19 cellular contexts compared by ENCODE assay signal in genomic region chr17:66555605-66556004, GRCh38.
"Had no signal": no experiment of that assay in that cellular context is flagged by ENCODE, and none has a peak within 500 bp of the region (broad histone marks: within the 10 kb centered on the region; RNA-seq: fewer than 3 reads in every experiment).

No MANE protein-coding gene starts in this region.

- H2AFZ ChIP-seq: hepatocyte, parathyroid adenoma had no signal

- H3K27me3 ChIP-seq: esophagus squamous epithelium, hepatocyte, right lobe of liver, suprapubic skin, thyroid gland had no signal

- H3K4me3 ChIP-seq: esophagus squamous epithelium, hepatocyte, prostate gland, right lobe of liver, suprapubic skin, thyroid gland had no signal

- H3K79me2 ChIP-seq: hepatocyte, parathyroid adenoma had no signal

- H3K9me3 Mint-ChIP-seq: stimulated activated effector memory CD8-positive, alpha-beta T cell treated with anti-CD3 and anti-CD28 coated beads, Interleukin-12 subunit alpha, Interleukin-12 subunit beta, amount 100 ng/mL, for 72 hours; type B pancreatic cell had no signal

- DNase-seq: esophagus squamous epithelium; foreskin melanocyte; kidney; occipital lobe; retina; right lobe of liver; stimulated activated CD4-positive, alpha-beta T cell treated with anti-CD3 and anti-CD28 coated beads, Interleukin-4, amount 100 ng/mL, for 1 hour; stimulated activated CD8-positive, alpha-beta memory T cell treated with anti-CD3 and anti-CD28 coated beads, Interleukin-4, amount 100 ng/mL, for 48 hours; stimulated activated naive CD8-positive, alpha-beta T cell treated with anti-CD3 and anti-CD28 coated beads, Interleukin-15, Interleukin-2, amounts not matched to agents 100 U/mL and 50 U/mL, for 24 hours; thyroid gland had no signal

- H3K4me1 Mint-ChIP-seq: nephron had no signal

- H3K36me3 ChIP-seq: esophagus squamous epithelium, prostate gland, right lobe of liver, suprapubic skin, thyroid gland had no signal

- ATAC-seq: right lobe of liver; stimulated activated effector memory CD8-positive, alpha-beta T cell treated with anti-CD3 and anti-CD28 coated beads, Interleukin-12 subunit alpha, Interleukin-12 subunit beta, amount 100 ng/mL, for 72 hours; stimulated activated naive CD8-positive, alpha-beta T cell treated with anti-CD3 and anti-CD28 coated beads, Interleukin-15, Interleukin-2, amounts not matched to agents 100 U/mL and 50 U/mL, for 24 hours had no signal

- H3K27me3 Mint-ChIP-seq: dendritic cell treated with granulocyte-macrophage colony-stimulating factor and Interleukin-4, amounts not matched to agents 40 ng/mL and 50 ng/mL, for 4 days; type B pancreatic cell had no signal

- H3K36me3 Mint-ChIP-seq: type B pancreatic cell had no signal

- H3K9me3 ChIP-seq: esophagus squamous epithelium, prostate gland, right lobe of liver, suprapubic skin, thyroid gland had no signal

- H3K9ac ChIP-seq: parathyroid adenoma had no signal

- H3K4me2 ChIP-seq: hepatocyte had no signal

- H3K4me1 ChIP-seq: esophagus squamous epithelium, parathyroid adenoma, prostate gland, right lobe of liver, suprapubic skin, thyroid gland had no signal

- H3K4me3 Mint-ChIP-seq: dendritic cell treated with granulocyte-macrophage colony-stimulating factor and Interleukin-4, amounts not matched to agents 40 ng/mL and 50 ng/mL, for 4 days; mesothelial cell of epicardium; nephron; stimulated activated effector memory CD8-positive, alpha-beta T cell treated with anti-CD3 and anti-CD28 coated beads, Interleukin-12 subunit alpha, Interleukin-12 subunit beta, amount 100 ng/mL, for 72 hours; type B pancreatic cell had no signal

- H3K27ac ChIP-seq: esophagus squamous epithelium, hepatocyte, parathyroid adenoma, prostate gland, right lobe of liver, suprapubic skin, thyroid gland had no signal

- H3K27ac Mint-ChIP-seq: dendritic cell treated with granulocyte-macrophage colony-stimulating factor and Interleukin-4, amounts not matched to agents 40 ng/mL and 50 ng/mL, for 4 days; mesothelial cell of epicardium; nephron; stimulated activated effector memory CD8-positive, alpha-beta T cell treated with anti-CD3 and anti-CD28 coated beads, Interleukin-12 subunit alpha, Interleukin-12 subunit beta, amount 100 ng/mL, for 72 hours; type B pancreatic cell had no signal
